33 cellular contexts compared by ENCODE assay signal in genomic region chr14:88967299-88967698, GRCh38.
DNase-seq lines count a peak whose midpoint lies in the region; ATAC-seq, FAIRE-seq and TF ChIP-seq lines count a peak whose summit lies in the region.
"Had no signal": no experiment of that assay in that cellular context is flagged by ENCODE, and none has a peak within 500 bp of the region (broad histone marks: within the 10 kb centered on the region; RNA-seq: fewer than 3 reads in every experiment).

No MANE protein-coding gene starts in this region.

- H3K36me3 ChIP-seq in HepG2 (replicated peaks in 1 of 2; ENCODE audit: control insufficient read depth in 1 of 2, insufficient read depth in 2 of 2, low read length in 2 of 2) (no peaks in the 10 kb centered on the region), right lobe of liver (no peaks in the 10 kb centered on the region), K562 (ENCODE audit: control insufficient read depth, insufficient read depth, low read length) (no peaks in the 10 kb centered on the region)
- H3K36me3 ChIP-seq: BE2C; BLaER1; BLaER1 treated with 17β-estradiol and CSF1 and Interleukin-3, amounts not matched to agents 10 nM and 100 nM had no signal

- no peak overlapping the region for H3K27ac Mint-ChIP-seq in T-helper 2 cell treated with Interferon-gamma antibody and Interleukin-4, amounts not matched to agents 5 μg/mL and 100 μg/mL, for 36 hours
- H3K27ac Mint-ChIP-seq: B cell; CD14-positive monocyte; CD4-positive, alpha-beta T cell; CD4-positive, CD25-positive, alpha-beta regulatory T cell; CD8-positive, alpha-beta memory T cell; CD8-positive, alpha-beta T cell had no signal

- in situ Hi-C loops in HepG2 (cut with HindIII; ENCODE audit: extremely low pct_ligation_motif_present, low pct_unique_long_range_greater_than_20kb): no loop called here
- in situ Hi-C loops in K562 (cut with MboI): no loop called here

- CTCF ChIA-PET in HepG2 (lab: Yijun Ruan, JAX; ENCODE audit: low intra/inter-chr PET ratio, low total read pairs) (no interaction called here), K562 (lab: Yijun Ruan, JAX; ENCODE audit: low intra/inter-chr PET ratio) (no interaction called here)

- TF ChIP-seq EP300 in HepG2 (IDR thresholded peaks at IDR 0.05; ENCODE audit: low read depth in 2 of 2, low read length in 2 of 2): no peak
- TF ChIP-seq EP300 in HepG2 (CRISPR knock-in tag; IDR thresholded peaks at IDR 0.05; ENCODE audit: borderline replicate concordance): no peak
- TF ChIP-seq EP300 in K562 (IDR thresholded peaks at IDR 0.05; ENCODE audit: low read length): no peak

- H4K20me1 ChIP-seq in HepG2 (ENCODE audit: insufficient read depth, low read length): no peaks in the 10 kb centered on the region
- no peaks in the 10 kb centered on the region for H4K20me1 ChIP-seq in K562 (replicated peaks; ENCODE audit: control insufficient read depth, insufficient read depth, low read length)
- H4K20me1 ChIP-seq: BLaER1; BLaER1 treated with 17β-estradiol and CSF1 and Interleukin-3, amounts not matched to agents 10 nM and 100 nM had no signal

- TF ChIP-seq POLR2A in HepG2 (IDR thresholded peaks at IDR 0.05; ENCODE audit: insufficient read depth in 1 of 2, low read depth in 2 of 2, low read length in 2 of 2) (no peak), right lobe of liver (IDR thresholded peaks at IDR 0.05) (no peak), K562 (conservative IDR thresholded peaks at IDR 0.05) (no peak)

- H3K4me1 ChIP-seq in HepG2 (ENCODE audit: insufficient read depth, low read length) (no peaks in the 10 kb centered on the region), right lobe of liver (no peaks in the 10 kb centered on the region), K562 (replicated peaks in 1 of 2; ENCODE audit: control insufficient read depth in 2 of 2, insufficient read depth in 2 of 2, low read length in 2 of 2) (no peaks in the 10 kb centered on the region)
- H3K4me1 ChIP-seq: A549; BLaER1; BLaER1 treated with 17β-estradiol and CSF1 and Interleukin-3, amounts not matched to agents 10 nM and 100 nM; Caco-2 had no signal

- DNase-seq in HepG2 (ENCODE audit: low spot score) (no peak), right lobe of liver (no peak), K562 (ENCODE audit: extremely low read depth in 1 of 4, low spot score in 3 of 4) (no peak)
- DNase-seq in T-helper 2 cell treated with Interferon-gamma antibody and Interleukin-4, amounts not matched to agents 5 μg/mL and 100 μg/mL, for 36 hours (ENCODE audit: low spot score): no peak
- DNase-seq: 8988T; ACHN; AML-193; BE2C; C1 segment of cervical spinal cord; Caco-2; Calu3; CD4-positive, alpha-beta memory T cell; CD4-positive, alpha-beta T cell; CD4-positive, CD25-positive, alpha-beta regulatory T cell; CD8-positive, alpha-beta memory T cell; CD8-positive, alpha-beta T cell; COR-L47; DMS 273 treated with DMSO at 0.1 percent for 48 hours; DMS153; DMS53; DMS79; DMS79 treated with DMSO at 0.1 percent for 48 hours; DND-41; EL had no signal

- H3K9me1 ChIP-seq in K562 (ENCODE audit: control insufficient read depth, insufficient read depth, low read length): no peaks in the 10 kb centered on the region

- H3K4me3 ChIP-seq in HepG2 (replicated peaks in 1 of 3; ENCODE audit: insufficient read depth in 1 of 3, low read depth in 2 of 3, low read length in 3 of 3): no peak overlapping the region
- no peak overlapping the region for H3K4me3 ChIP-seq in right lobe of liver
- no peak overlapping the region for H3K4me3 ChIP-seq in K562
- H3K4me3 ChIP-seq: A549; BLaER1; BLaER1 treated with 17β-estradiol and CSF1 and Interleukin-3, amounts not matched to agents 10 nM and 100 nM had no signal

- H3K79me2 ChIP-seq in HepG2 (ENCODE audit: insufficient read depth, low read length) (no peaks in the 10 kb centered on the region), K562 (ENCODE audit: control insufficient read depth, insufficient read depth, low read length) (no peaks in the 10 kb centered on the region)

- peaks cover 0 to 29% of the 10 kb centered on the region in 2 experiments; a peak in 3 of 5 replicates for H3K27me3 ChIP-seq in HepG2 (ENCODE audit: control insufficient read depth in 1 of 2, insufficient read depth in 2 of 2, low read length in 2 of 2)
- no peaks in the 10 kb centered on the region for H3K27me3 ChIP-seq in right lobe of liver
- no peaks in the 10 kb centered on the region for H3K27me3 ChIP-seq in K562 (ENCODE audit: control insufficient read depth in 2 of 2, insufficient read depth in 2 of 2, low read length in 2 of 2)
- H3K27me3 ChIP-seq: BE2C; BLaER1; BLaER1 treated with 17β-estradiol and CSF1 and Interleukin-3, amounts not matched to agents 10 nM and 100 nM had no signal

- H3K9ac ChIP-seq in HepG2 (ENCODE audit: insufficient read depth, low read depth, low read length): no peak overlapping the region
- H3K9ac ChIP-seq in K562 (ENCODE audit: insufficient read depth in 1 of 2, low read depth in 2 of 2, low read length in 2 of 2): no peak overlapping the region
- H3K9ac ChIP-seq: BLaER1; BLaER1 treated with 17β-estradiol and CSF1 and Interleukin-3, amounts not matched to agents 10 nM and 100 nM had no signal

- POLR2A ChIA-PET in HepG2 (lab: Yijun Ruan, JAX): no interaction called here
- POLR2A ChIA-PET in K562 (lab: Yijun Ruan, JAX): no interaction called here

- TF ChIP-seq RAD21 in HepG2 (CRISPR knock-in tag; IDR thresholded peaks at IDR 0.05): no peak
- no peak for TF ChIP-seq RAD21 in K562 (CRISPR knock-in tag; conservative IDR thresholded peaks at IDR 0.05 in 1 of 2, IDR thresholded peaks at IDR 0.05 in 1 of 2)

- no peak overlapping the region for H3K4me2 ChIP-seq in HepG2 (ENCODE audit: low read depth, low read length)
- H3K4me2 ChIP-seq in K562 (ENCODE audit: insufficient read depth, low read length): no peak overlapping the region
- H3K4me2 ChIP-seq: A549; BLaER1; BLaER1 treated with 17β-estradiol and CSF1 and Interleukin-3, amounts not matched to agents 10 nM and 100 nM had no signal

- BruUV-seq in HepG2 (replicated peaks; lab: Mats Ljungman, UMichigan) (no TSS peak), K562 (replicated peaks; lab: Mats Ljungman, UMichigan) (no TSS peak)

- intact Hi-C loops in HepG2 (cut with micrococcal nuclease; ENCODE audit: unreplicated experiment): no loop called here
- intact Hi-C loops in right lobe of liver (cut with DNase I): no loop called here
- intact Hi-C loops in K562 (cut with micrococcal nuclease): no loop called here

- H3K27ac ChIP-seq in HepG2 (ENCODE audit: extremely low read length, insufficient read depth, low read length) (no peak overlapping the region), right lobe of liver (no peak overlapping the region), K562 (ENCODE audit: extremely low read depth, low read depth, low read length) (no peak overlapping the region)
- H3K27ac ChIP-seq: 22Rv1; A549; BLaER1; BLaER1 treated with 17β-estradiol and CSF1 and Interleukin-3, amounts not matched to agents 10 nM and 100 nM; C4-2B had no signal

- no peaks in the 10 kb centered on the region for H3K4me1 Mint-ChIP-seq in T-helper 2 cell treated with Interferon-gamma antibody and Interleukin-4, amounts not matched to agents 5 μg/mL and 100 μg/mL, for 36 hours (ENCODE audit: low read depth)
- H3K4me1 Mint-ChIP-seq: B cell; CD14-positive monocyte; CD4-positive, alpha-beta memory T cell; CD4-positive, CD25-positive, alpha-beta regulatory T cell; CD8-positive, alpha-beta memory T cell had no signal

- H3K36me3 Mint-ChIP-seq in T-helper 2 cell treated with Interferon-gamma antibody and Interleukin-4, amounts not matched to agents 5 μg/mL and 100 μg/mL, for 36 hours (ENCODE audit: low read depth): no peaks in the 10 kb centered on the region
- H3K36me3 Mint-ChIP-seq: CD14-positive monocyte; CD4-positive, alpha-beta memory T cell; CD4-positive, CD25-positive, alpha-beta regulatory T cell; CD8-positive, alpha-beta memory T cell; CD8-positive, alpha-beta T cell had no signal

- H3K27me3 Mint-ChIP-seq in T-helper 2 cell treated with Interferon-gamma antibody and Interleukin-4, amounts not matched to agents 5 μg/mL and 100 μg/mL, for 36 hours (ENCODE audit: low read depth): no peaks in the 10 kb centered on the region
- H3K27me3 Mint-ChIP-seq: CD4-positive, CD25-positive, alpha-beta regulatory T cell had no signal

- WGBS in HepG2 (ENCODE audit: low lambda C conversion rate): 3% methylated on average over 3 of the region's 3 CpGs
- 61% methylated on average over 3 of the region's 3 CpGs for WGBS in right lobe of liver (ENCODE audit: insufficient coverage, low coverage, low lambda C conversion rate, missing lambda C conversion rate)
- WGBS in K562 (ENCODE audit: insufficient coverage, low coverage, missing lambda C conversion rate): 0% methylated on average over 3 of the region's 3 CpGs

- no peak overlapping the region for H3K4me3 Mint-ChIP-seq in T-helper 2 cell treated with Interferon-gamma antibody and Interleukin-4, amounts not matched to agents 5 μg/mL and 100 μg/mL, for 36 hours
- H3K4me3 Mint-ChIP-seq: B cell; CD14-positive monocyte; CD4-positive, alpha-beta memory T cell; CD4-positive, alpha-beta T cell; CD4-positive, CD25-positive, alpha-beta regulatory T cell; CD8-positive, alpha-beta memory T cell; CD8-positive, alpha-beta T cell had no signal

- FAIRE-seq in HepG2 (lab: Jason Lieb, UNC) (no peak), K562 (lab: Jason Lieb, UNC) (no peak)
- FAIRE-seq: A204.1, A549, D721Med had no signal

- H3K9me3 Mint-ChIP-seq in T-helper 2 cell treated with Interferon-gamma antibody and Interleukin-4, amounts not matched to agents 5 μg/mL and 100 μg/mL, for 36 hours: no peaks in the 10 kb centered on the region
- H3K9me3 Mint-ChIP-seq: CD4-positive, alpha-beta T cell; CD8-positive, alpha-beta T cell had no signal

- H3K9me3 ChIP-seq in HepG2 (ENCODE audit: low read length): no peaks in the 10 kb centered on the region
- no peaks in the 10 kb centered on the region for H3K9me3 ChIP-seq in right lobe of liver
- H3K9me3 ChIP-seq in K562 (replicated peaks; ENCODE audit: control insufficient read depth, insufficient read depth, low read depth, low read length): no peaks in the 10 kb centered on the region
- H3K9me3 ChIP-seq: A549; BLaER1; BLaER1 treated with 17β-estradiol and CSF1 and Interleukin-3, amounts not matched to agents 10 nM and 100 nM; Caco-2 had no signal

- H2AFZ ChIP-seq in HepG2 (ENCODE audit: low read length) (no peak overlapping the region), K562 (ENCODE audit: low read depth, low read length) (no peak overlapping the region)

- no peak for ATAC-seq in HepG2
- ATAC-seq in right lobe of liver: no peak
- no peak for ATAC-seq in K562
- ATAC-seq: A549; CD8-positive, alpha-beta T cell had no signal

- no peak for TF ChIP-seq CTCF in HepG2 (CRISPR knock-in tag; IDR thresholded peaks at IDR 0.05)
- TF ChIP-seq CTCF in right lobe of liver (IDR thresholded peaks at IDR 0.05): no peak
- no peak for TF ChIP-seq CTCF in K562 (IDR thresholded peaks at IDR 0.05 in 2 of 3, conservative IDR thresholded peaks at IDR 0.05 in 1 of 3; ENCODE audit: insufficient read depth in 2 of 3, low read depth in 1 of 3, low read length in 3 of 3)

TF ChIP-seq in HepG2, 621 proteins besides CTCF, POLR2A, EP300 and RAD21 (continues in another document):
- TF ChIP-seq ADNP (CRISPR knock-in tag; IDR thresholded peaks at IDR 0.05) (no peak), YEATS4 (CRISPR knock-in tag; IDR thresholded peaks at IDR 0.05; ENCODE audit: borderline replicate concordance) (no peak)

TF ChIP-seq in K562, 482 proteins besides CTCF, POLR2A, EP300 and RAD21 (continues in another document):
- no peak for TF ChIP-seq TRIM28 (IDR thresholded peaks at IDR 0.05)

Comparison
In these comparisons a context has a peak if more than half of its experiments do, and no peak if none do; other contexts are left out.
1. Of the 241 proteins assayed by ChIP-seq in both HepG2 and K562: peak only in HepG2: RAD51; only in K562: TFE3; in both: none; in neither: 239.